8 cellular contexts compared by ENCODE assay signal in genomic region chr13:27792393-27793218, GRCh38. TPM values are rescaled to one million over a fixed set of nuclear protein-coding genes. Genes with fewer than 3 reads are reported as not detected.
DNase-seq lines count a peak whose midpoint lies in the region; ATAC-seq and TF ChIP-seq lines count a peak whose summit lies in the region.

Gene GSX1 (plus strand): TSS chr13:27792483. CDS start chr13:27792691, 208 bp downstream.

- no peak within 1 kb of the TSS for H3K27ac ChIP-seq in muscle layer of colon (ENCODE audit: low read depth, low read length)

- H3K36me3 Mint-ChIP-seq in stimulated activated effector memory CD8-positive, alpha-beta T cell treated with anti-CD3 and anti-CD28 coated beads, Interleukin-12 subunit alpha, Interleukin-12 subunit beta, amount 100 ng/mL, for 72 hours: no peaks in the 10 kb centered on the region

- no peaks in the 10 kb centered on the region for H3K9me3 ChIP-seq in muscle layer of colon (ENCODE audit: low read length)

- peak; percentile 75 for DNase-seq in AG08395 (ENCODE audit: low spot score)
- peak; percentile 34 for DNase-seq in HT1080 (ENCODE audit: low read depth)
- DNase-seq in activated CD4-positive, alpha-beta T cell treated with anti-CD3 and anti-CD28 coated beads, Interleukin-2, amount 50 U/mL, for 1 hour: peak; percentile 37
- peak; percentile 65 to 73 for DNase-seq in erythroblast (lab: John Stamatoyannopoulos, UW)
- DNase-seq in stimulated activated effector memory CD8-positive, alpha-beta T cell treated with anti-CD3 and anti-CD28 coated beads, Interleukin-12 subunit alpha, Interleukin-12 subunit beta, amount 100 ng/mL, for 72 hours (ENCODE audit: low spot score in 2 of 2): peak; percentile 16 to 63
- DNase-seq in dedifferentiated amniotic fluid mesenchymal stem cell (ENCODE audit: extremely low spot score): no peak

- H3K36me3 ChIP-seq in muscle layer of colon (ENCODE audit: insufficient read depth, low read length): no peaks in the 10 kb centered on the region

- peak within 1 kb of the TSS; percentile 79 for H3K4me3 Mint-ChIP-seq in stimulated activated effector memory CD8-positive, alpha-beta T cell treated with anti-CD3 and anti-CD28 coated beads, Interleukin-12 subunit alpha, Interleukin-12 subunit beta, amount 100 ng/mL, for 72 hours

- no peak within 1 kb of the TSS for H3K9ac ChIP-seq in muscle layer of colon (ENCODE audit: low read length)

- H3K27me3 ChIP-seq in muscle layer of colon (ENCODE audit: control insufficient read depth in 1 of 2, insufficient read depth in 2 of 2, low read length in 2 of 2): peaks cover 85 to 96% of the 10 kb centered on the region in 2 donors

- no peak for TF ChIP-seq POLR2A in erythroblast (IDR thresholded peaks at IDR 0.05; ENCODE audit: low read length)

- no peaks in the 10 kb centered on the region for H3K9me3 Mint-ChIP-seq in stimulated activated effector memory CD8-positive, alpha-beta T cell treated with anti-CD3 and anti-CD28 coated beads, Interleukin-12 subunit alpha, Interleukin-12 subunit beta, amount 100 ng/mL, for 72 hours

- H3K27ac Mint-ChIP-seq in stimulated activated effector memory CD8-positive, alpha-beta T cell treated with anti-CD3 and anti-CD28 coated beads, Interleukin-12 subunit alpha, Interleukin-12 subunit beta, amount 100 ng/mL, for 72 hours: peak within 1 kb of the TSS; percentile 55

- peak; percentile 76 for ATAC-seq in stimulated activated effector memory CD8-positive, alpha-beta T cell treated with anti-CD3 and anti-CD28 coated beads, Interleukin-12 subunit alpha, Interleukin-12 subunit beta, amount 100 ng/mL, for 72 hours
- ATAC-seq in HG03378 (IDR thresholded peaks at IDR 0.05; ENCODE audit: unreplicated experiment): no peak

- peaks cover 43% of the 10 kb centered on the region for H3K4me1 Mint-ChIP-seq in stimulated activated effector memory CD8-positive, alpha-beta T cell treated with anti-CD3 and anti-CD28 coated beads, Interleukin-12 subunit alpha, Interleukin-12 subunit beta, amount 100 ng/mL, for 72 hours

- peaks cover 10% of the 10 kb centered on the region for H3K4me1 ChIP-seq in muscle layer of colon (ENCODE audit: insufficient read depth, low read length)

- peak within 1 kb of the TSS; percentile 22 to 61 for H3K4me3 ChIP-seq in muscle layer of colon (ENCODE audit: low read depth in 1 of 2, low read length in 2 of 2)

RNA-seq across cellular contexts. Expression of gene GSX1, which starts in this region (rescaled TPM):
- not detected in 2 replicates for total RNA-seq in HT1080 (2014; rRNA removed; shearing (Covaris generic))
- not detected in 2 replicates for polyA plus RNA-seq in HT1080 (2015; cell fraction: cytosol; rRNA removed)
- not detected in 2 replicates for polyA plus RNA-seq in HT1080 (2015; cell fraction: nucleus; rRNA removed)

Comparison
In these comparisons a context has a peak if more than half of its experiments do, and no peak if none do; other contexts are left out.
1. Peak in DNase-seq in HT1080; RNA of the gene not detected or under 1 TPM.